In genomic region chrX:68183612-68184214, GRCh38 we compare ENCODE assay signal across 8 cellular contexts.
DNase-seq lines count a peak whose midpoint lies in the region; ATAC-seq and TF ChIP-seq lines count a peak whose summit lies in the region.

No MANE protein-coding gene starts in this region.

- CTCF ChIA-PET in AG04449 (lab: Yijun Ruan, JAX) (interaction anchor here (0.7 to 2.1 kb wide), 14 partner anchors 9 to 528 kb away, joined by 3 to 13 read pairs (median 4); no protein-coding TSS in a partner anchor), PC-9 (lab: Charles Lee) (no interaction called here)

- peaks cover 19% of the 10 kb centered on the region for H3K4me1 ChIP-seq in PC-9 (replicated peaks; ENCODE audit: insufficient read depth)

- H3K27ac ChIP-seq in PC-9, result no peak overlapping the region

- no peaks in the 10 kb centered on the region for H3K79me2 ChIP-seq in PC-9 (ENCODE audit: low read depth)

- POLR2A ChIA-PET in AG04449 (lab: Yijun Ruan, JAX), result no interaction called here
- POLR2A ChIA-PET in PC-9 (lab: Charles Lee; ENCODE audit: unreplicated experiment), result no interaction called here

- no peak overlapping the region for H3K4me2 ChIP-seq in PC-9

- no peak overlapping the region for H2AFZ ChIP-seq in PC-9

- BruUV-seq in PC-9 (replicated peaks; lab: Mats Ljungman, UMichigan), result no TSS peak

- H3K36me3 ChIP-seq in PC-9 (ENCODE audit: low read depth), result no peaks in the 10 kb centered on the region

- ATAC-seq in GM18867 (IDR thresholded peaks at IDR 0.05; ENCODE audit: unreplicated experiment) (peak; percentile 65), GM18868 (IDR thresholded peaks at IDR 0.05; ENCODE audit: unreplicated experiment) (no peak), Right ventricle myocardium inferior (no peak)

- H3K9me2 ChIP-seq in PC-9 (ENCODE audit: insufficient read depth), result no peaks in the 10 kb centered on the region

- H4K20me1 ChIP-seq in PC-9 (ENCODE audit: insufficient read depth), result no peaks in the 10 kb centered on the region

- intact Hi-C loops in PC-9 (cut with micrococcal nuclease; ENCODE audit: unreplicated experiment), result loop anchor here (5.0 kb wide), 1 partner anchor 529 kb away; no protein-coding TSS in a partner anchor
- intact Hi-C loops in Right ventricle myocardium inferior (cut with DNase I), result no loop called here

- peak; percentile 37 for TF ChIP-seq CTCF in AG04449 (IDR thresholded peaks at IDR 0.05; ENCODE audit: insufficient read depth, low read length, missing control alignments)
- TF ChIP-seq CTCF in PC-9 (conservative IDR thresholded peaks at IDR 0.05), result peak; percentile 74
- TF ChIP-seq CTCF in fibroblast of pulmonary artery (IDR thresholded peaks at IDR 0.05; ENCODE audit: low read length, missing control alignments), result peak; percentile 52

- H3F3A ChIP-seq in PC-9 (ENCODE audit: insufficient read depth, low read depth), result 0 out of 2 replicates have a peak, but pooled peaks cover 9% of the 10 kb centered on the region

- no peaks in the 10 kb centered on the region for H3K9me3 ChIP-seq in PC-9 (ENCODE audit: insufficient read depth, low read depth)

- no peaks in the 10 kb centered on the region for H3K27me3 ChIP-seq in PC-9 (ENCODE audit: insufficient read depth, low read depth)

- H3K4me3 ChIP-seq in AG04449 (ENCODE audit: low read depth, low read length) (no peak overlapping the region), PC-9 (no peak overlapping the region), fibroblast of pulmonary artery (replicated peaks; ENCODE audit: low read depth, low read length) (no peak overlapping the region)

- DNase-seq in AG04449 (ENCODE audit: low read depth, low spot score), result no peak
- no peak for DNase-seq in PC-9
- peak; percentile 54 for DNase-seq in fibroblast of pulmonary artery (ENCODE audit: low read depth)
- DNase-seq in UCSD-AML1 (lab: John Stamatoyannopoulos, UW; ENCODE audit: unreplicated experiment), result no peak
- no peak for DNase-seq in activated naive CD4-positive, alpha-beta T cell treated with anti-CD3 and anti-CD28 coated beads, Interleukin-2, amount 50 U/mL, for 16 hours
- DNase-seq in Right ventricle myocardium inferior (ENCODE audit: missing footprints), result no peak
